In genomic region chr5:139577689-139578347, GRCh38 we compare ENCODE assay signal across 11 cellular contexts. TPM values are rescaled to one million over a fixed set of nuclear protein-coding genes. Genes with fewer than 3 reads are reported as not detected.
DNase-seq lines count a peak whose midpoint lies in the region; ATAC-seq and TF ChIP-seq lines count a peak whose summit lies in the region.
"Had no signal": no experiment of that assay in that cellular context is flagged by ENCODE, and none has a peak within 500 bp of the region (broad histone marks: within the 10 kb centered on the region; RNA-seq: fewer than 3 reads in every experiment).

No MANE protein-coding gene starts in this region.

- peaks cover 27% of the 10 kb centered on the region for H3K36me3 Mint-ChIP-seq in stimulated activated naive CD8-positive, alpha-beta T cell treated with anti-CD3 and anti-CD28 coated beads, Interleukin-15, Interleukin-2, amounts not matched to agents 100 ng/mL and 50 ng/mL, for 24 hours (ENCODE audit: low read depth)
- H3K36me3 Mint-ChIP-seq in WTC11, result peaks cover 3% of the 10 kb centered on the region

- in situ Hi-C loops in ACHN (cut with HindIII; ENCODE audit: low pct_ligation_motif_present, low pct_unique_long_range_greater_than_20kb, low sequenced_read_pairs), result no loop called here

- CTCF ChIA-PET in WTC11 (lab: Charles Lee), result interaction anchor here (1.1 kb wide), 1 partner anchor 55 kb away, joined by 4 read pairs; no protein-coding TSS in a partner anchor

- no peak for DNase-seq in stimulated activated naive CD8-positive, alpha-beta T cell treated with anti-CD3 and anti-CD28 coated beads, Interleukin-15, Interleukin-2, amounts not matched to agents 100 U/mL and 50 U/mL, for 24 hours
- no peak for DNase-seq in WTC11 (ENCODE audit: low spot score)
- peak; percentile 29 to 41 for DNase-seq in lung microvascular endothelial cell (ENCODE audit: low read depth in 2 of 2)
- DNase-seq in ACHN, result no peak
- DNase-seq in GM03348 (ENCODE audit: low spot score), result no peak
- DNase-seq in coronary artery (ENCODE audit: low spot score), result no peak
- DNase-seq: NCI-H187, T1000 had no signal

- POLR2A ChIA-PET in WTC11 (lab: Charles Lee), result interaction anchor here (0.7 kb wide), 1 partner anchor 12 kb away, joined by 7 read pairs; no protein-coding TSS in a partner anchor

- H3K4me3 Mint-ChIP-seq in stimulated activated naive CD8-positive, alpha-beta T cell treated with anti-CD3 and anti-CD28 coated beads, Interleukin-15, Interleukin-2, amounts not matched to agents 100 ng/mL and 50 ng/mL, for 24 hours, result peak overlapping the region; percentile 28
- H3K4me3 Mint-ChIP-seq in WTC11, result no peak overlapping the region

- no peaks in the 10 kb centered on the region for H3K9me3 Mint-ChIP-seq in stimulated activated naive CD8-positive, alpha-beta T cell treated with anti-CD3 and anti-CD28 coated beads, Interleukin-15, Interleukin-2, amounts not matched to agents 100 ng/mL and 50 ng/mL, for 24 hours
- no peaks in the 10 kb centered on the region for H3K9me3 Mint-ChIP-seq in WTC11

- peaks cover 70% of the 10 kb centered on the region for H3K4me1 Mint-ChIP-seq in stimulated activated naive CD8-positive, alpha-beta T cell treated with anti-CD3 and anti-CD28 coated beads, Interleukin-15, Interleukin-2, amounts not matched to agents 100 ng/mL and 50 ng/mL, for 24 hours (ENCODE audit: low read depth)
- H3K4me1 Mint-ChIP-seq in WTC11, result peaks cover 32% of the 10 kb centered on the region

- no peak for TF ChIP-seq CTCF in WTC11 (IDR thresholded peaks at IDR 0.05)
- TF ChIP-seq CTCF in coronary artery (IDR thresholded peaks at IDR 0.05), result no peak

- H3K27ac ChIP-seq in coronary artery, result no peak overlapping the region

- no peak for ATAC-seq in stimulated activated naive CD8-positive, alpha-beta T cell treated with anti-CD3 and anti-CD28 coated beads, Interleukin-15, Interleukin-2, amounts not matched to agents 100 U/mL and 50 U/mL, for 24 hours
- no peak for ATAC-seq in WTC11
- ATAC-seq in GM19395 (IDR thresholded peaks at IDR 0.05; ENCODE audit: unreplicated experiment), result no peak

- no peak overlapping the region for H3K4me3 ChIP-seq in coronary artery
- H3K4me3 ChIP-seq: smooth muscle cell had no signal

- peak overlapping the region; percentile 59 for H3K27ac Mint-ChIP-seq in stimulated activated naive CD8-positive, alpha-beta T cell treated with anti-CD3 and anti-CD28 coated beads, Interleukin-15, Interleukin-2, amounts not matched to agents 100 ng/mL and 50 ng/mL, for 24 hours
- H3K27ac Mint-ChIP-seq in WTC11, result peak overlapping the region; percentile 60

- no peaks in the 10 kb centered on the region for H3K27me3 Mint-ChIP-seq in stimulated activated naive CD8-positive, alpha-beta T cell treated with anti-CD3 and anti-CD28 coated beads, Interleukin-15, Interleukin-2, amounts not matched to agents 100 ng/mL and 50 ng/mL, for 24 hours
- no peaks in the 10 kb centered on the region for H3K27me3 Mint-ChIP-seq in WTC11 (ENCODE audit: low read depth)

TF ChIP-seq in WTC11, 78 proteins besides CTCF, POLR2A, EP300 and RAD21:
- no peak for TF ChIP-seq ATF2 (CRISPR knock-in tag; IDR thresholded peaks at IDR 0.05; ENCODE audit: borderline replicate concordance, low read depth)
- TF ChIP-seq ZNF416 (CRISPR knock-in tag; IDR thresholded peaks at IDR 0.05), result no peak
- TF ChIP-seq ZNF263 (CRISPR knock-in tag; IDR thresholded peaks at IDR 0.05; ENCODE audit: low read depth), result no peak
- TF ChIP-seq TEAD4 (CRISPR knock-in tag; IDR thresholded peaks at IDR 0.05), result no peak
- no peak for TF ChIP-seq ZBTB43 (CRISPR knock-in tag; IDR thresholded peaks at IDR 0.05)
- no peak for TF ChIP-seq AFF4 (CRISPR knock-in tag; IDR thresholded peaks at IDR 0.05; ENCODE audit: borderline replicate concordance)
- TF ChIP-seq GABPB1 (CRISPR knock-in tag; IDR thresholded peaks at IDR 0.05), result no peak
- no peak for TF ChIP-seq RORB (CRISPR knock-in tag; IDR thresholded peaks at IDR 0.05)
- TF ChIP-seq NFATC4 (CRISPR knock-in tag; IDR thresholded peaks at IDR 0.05), result no peak
- no peak for TF ChIP-seq IRF1 (CRISPR knock-in tag; IDR thresholded peaks at IDR 0.05)
- no peak for TF ChIP-seq HMGA2 (CRISPR knock-in tag; IDR thresholded peaks at IDR 0.05)
- no peak for TF ChIP-seq ZNF281 (CRISPR knock-in tag; IDR thresholded peaks at IDR 0.05)

RNA-seq across cellular contexts. Expression of gene UBE2D2, which starts 16.7 kb away (rescaled TPM):
- 183 to 204 TPM (median 184 TPM) in 3 replicates for total RNA-seq in WTC11 (2021)
- total RNA-seq in lung microvascular endothelial cell, result 56.0 and 58.7 TPM in 2 replicates

Comparison
In these comparisons a context has a peak if more than half of its experiments do, and no peak if none do; other contexts are left out.
1. DNase-seq: peak in lung microvascular endothelial cell (2 of 2); none in stimulated activated naive CD8-positive, alpha-beta T cell treated with anti-CD3 and anti-CD28 coated beads, Interleukin-15, Interleukin-2, amounts not matched to agents 100 U/mL and 50 U/mL, for 24 hours (single experiment), WTC11 (single experiment), ACHN (single experiment), GM03348 (single experiment) and coronary artery (single experiment).